In the genomic region with DNA sequence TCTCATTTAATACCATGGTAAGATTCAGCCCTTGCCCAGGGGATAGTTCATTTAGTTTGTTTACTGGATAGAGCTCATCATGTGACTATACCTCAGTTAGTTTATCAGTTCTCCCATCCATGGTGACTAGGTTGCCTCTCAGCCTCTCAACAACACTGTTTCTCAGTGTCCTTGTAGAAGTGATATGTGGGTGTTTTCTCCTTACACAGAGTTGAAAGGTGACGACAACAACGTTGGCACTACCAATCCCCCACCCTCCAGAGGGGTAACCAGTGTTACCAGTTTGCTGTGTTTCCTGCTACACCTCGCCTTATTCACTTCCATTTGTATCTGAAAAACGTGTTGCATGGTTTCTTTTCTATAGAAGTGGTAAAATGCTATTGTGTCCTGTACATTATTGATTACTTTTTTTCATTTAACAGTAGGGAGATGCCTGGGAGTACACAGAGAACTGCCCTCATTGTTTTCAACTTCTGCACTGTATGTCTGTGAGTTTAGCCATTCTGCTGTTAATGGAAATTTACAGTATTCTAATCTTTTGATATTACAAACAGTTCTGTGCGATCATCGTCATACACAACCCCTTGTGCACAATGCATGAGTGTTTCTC, we compare ENCODE assay signal across 1 cellular context.
TF ChIP-seq lines count a peak whose summit lies in the region.

No MANE protein-coding gene starts in this region.

TF ChIP-seq in H1, 55 proteins besides CTCF, POLR2A, EP300 and RAD21:
- TF ChIP-seq, protein P1, sequence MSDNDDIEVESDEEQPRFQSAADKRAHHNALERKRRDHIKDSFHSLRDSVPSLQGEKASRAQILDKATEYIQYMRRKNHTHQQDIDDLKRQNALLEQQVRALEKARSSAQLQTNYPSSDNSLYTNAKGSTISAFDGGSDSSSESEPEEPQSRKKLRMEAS (IDR thresholded peaks at IDR 0.05), result no peak
- TF ChIP-seq SUZ12 (IDR thresholded peaks at IDR 0.05; ENCODE audit: low read length) (no peak), TAF1 (IDR thresholded peaks at IDR 0.05; ENCODE audit: low read depth, low read length) (no peak), CHD1 (IDR thresholded peaks at IDR 0.05; ENCODE audit: low read depth, low read length) (no peak), TBP (IDR thresholded peaks at IDR 0.05; ENCODE audit: low read depth, low read length) (no peak), GABPA (IDR thresholded peaks at IDR 0.05; ENCODE audit: borderline replicate concordance, insufficient read depth, low read length) (no peak)
- TF ChIP-seq, protein P2, sequence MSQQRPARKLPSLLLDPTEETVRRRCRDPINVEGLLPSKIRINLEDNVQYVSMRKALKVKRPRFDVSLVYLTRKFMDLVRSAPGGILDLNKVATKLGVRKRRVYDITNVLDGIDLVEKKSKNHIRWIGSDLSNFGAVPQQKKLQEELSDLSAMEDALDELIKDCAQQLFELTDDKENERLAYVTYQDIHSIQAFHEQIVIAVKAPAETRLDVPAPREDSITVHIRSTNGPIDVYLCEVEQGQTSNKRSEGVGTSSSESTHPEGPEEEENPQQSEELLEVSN (IDR thresholded peaks at IDR 0.05), result no peak
